Comparison of ENCODE assay signal across 33 cellular contexts in genomic region chr1:30541721-30542485, GRCh38.
"Had no signal": no experiment of that assay in that cellular context is flagged by ENCODE, and none has a peak within 500 bp of the region (broad histone marks: within the 10 kb centered on the region; RNA-seq: fewer than 3 reads in every experiment).

No MANE protein-coding gene starts in this region.

- H3K36me3 ChIP-seq: ascending aorta, breast epithelium, cardiac muscle cell, colonic mucosa, WERI-Rb-1 had no signal

- H3K9me3 ChIP-seq: ascending aorta, breast epithelium, colonic mucosa had no signal

- H3K27ac ChIP-seq: ascending aorta, breast epithelium, cardiac muscle cell, colonic mucosa, dorsolateral prefrontal cortex, WERI-Rb-1 had no signal

- H3K27ac Mint-ChIP-seq: activated B cell treated with CpG ODN at 0.5 μM for 24 hours; activated CD4-positive, alpha-beta memory T cell treated with anti-CD3 and anti-CD28 coated beads, Interleukin-2, amount 10 ng/mL, durations not matched to agents 7 days and 5 days; activated CD4-positive, alpha-beta T cell treated with anti-CD3 and anti-CD28 coated beads, Interleukin-2, amount 10 ng/mL, durations not matched to agents 7 days and 5 days; activated naive CD4-positive, alpha-beta T cell treated with anti-CD3 and anti-CD28 coated beads, Interleukin-2, amount 10 ng/mL, durations not matched to agents 7 days and 5 days; activated naive CD8-positive, alpha-beta T cell treated with anti-CD3 and anti-CD28 coated beads, Interleukin-2, amount 10 ng/mL, durations not matched to agents 7 days and 5 days; activated T-helper 1 cell treated with anti-CD3 and anti-CD28 coated beads, Interleukin-12 subunit alpha, Interleukin-12 subunit beta, Interleukin-2, Interleukin-4 antibody, amounts not matched to agents 30 ng/mL and 10 ng/mL and 1 ng/mL, durations not matched to agents 14 hours and 24 hours and 36 hours; activated T-helper 2 cell treated with anti-CD3 and anti-CD28 coated beads, Interferon-gamma antibody, Interleukin-2, Interleukin-4, amounts not matched to agents 10 μg/mL and 5 μg/mL and 100 μg/mL, durations not matched to agents 14 hours and 24 hours and 36 hours; endodermal cell; T-helper 17 cell; T-helper 2 cell treated with Interferon-gamma antibody and Interleukin-4, amounts not matched to agents 5 μg/mL and 100 μg/mL, for 36 hours had no signal

- H3K9me3 Mint-ChIP-seq: activated B cell treated with CpG ODN at 0.5 μM for 24 hours; activated CD4-positive, alpha-beta memory T cell treated with anti-CD3 and anti-CD28 coated beads, Interleukin-2, amount 10 ng/mL, durations not matched to agents 7 days and 5 days; activated CD4-positive, alpha-beta T cell treated with anti-CD3 and anti-CD28 coated beads, Interleukin-2, amount 10 ng/mL, durations not matched to agents 7 days and 5 days; activated naive CD4-positive, alpha-beta T cell treated with anti-CD3 and anti-CD28 coated beads, Interleukin-2, amount 10 ng/mL, durations not matched to agents 7 days and 5 days; activated naive CD4-positive, alpha-beta T cell treated with anti-CD3 and anti-CD28 coated beads, Interleukin-2, amount 50 U/mL, for 72 hours; activated naive CD8-positive, alpha-beta T cell treated with anti-CD3 and anti-CD28 coated beads, Interleukin-2, amount 10 ng/mL, durations not matched to agents 7 days and 5 days; activated T-cell treated with anti-CD3 and anti-CD28 coated beads, Interleukin-2, amount 50 U/mL, for 4 hours; activated T-helper 1 cell treated with anti-CD3 and anti-CD28 coated beads, Interleukin-12 subunit alpha, Interleukin-12 subunit beta, Interleukin-2, Interleukin-4 antibody, amounts not matched to agents 30 ng/mL and 10 ng/mL and 1 ng/mL, durations not matched to agents 14 hours and 24 hours and 36 hours; activated T-helper 2 cell treated with anti-CD3 and anti-CD28 coated beads, Interferon-gamma antibody, Interleukin-2, Interleukin-4, amounts not matched to agents 10 μg/mL and 5 μg/mL and 100 μg/mL, durations not matched to agents 14 hours and 24 hours and 36 hours; T-helper 2 cell treated with Interferon-gamma antibody and Interleukin-4, amounts not matched to agents 5 μg/mL and 100 μg/mL, for 36 hours had no signal

- H3K4me3 ChIP-seq: ascending aorta, breast epithelium, cardiac muscle cell, colonic mucosa, dorsolateral prefrontal cortex had no signal

- H3K27me3 ChIP-seq: ascending aorta, breast epithelium, cardiac muscle cell, colonic mucosa had no signal

- ATAC-seq: activated CD4-positive, CD25-positive, alpha-beta regulatory T cell treated with anti-CD3 and anti-CD28 coated beads, Interleukin-2, amount 50 U/mL, for 24 hours; activated naive CD4-positive, alpha-beta T cell treated with anti-CD3 and anti-CD28 coated beads, Interleukin-2, amount 50 U/mL, for 72 hours; activated T-cell treated with anti-CD3 and anti-CD28 coated beads, Interleukin-2, amount 50 U/mL, for 4 hours; esophagus mucosa; T-helper 17 cell had no signal

- H3K36me3 Mint-ChIP-seq: activated naive CD4-positive, alpha-beta T cell treated with anti-CD3 and anti-CD28 coated beads, Interleukin-2, amount 10 ng/mL, durations not matched to agents 7 days and 5 days; activated naive CD4-positive, alpha-beta T cell treated with anti-CD3 and anti-CD28 coated beads, Interleukin-2, amount 50 U/mL, for 72 hours; activated naive CD8-positive, alpha-beta T cell treated with anti-CD3 and anti-CD28 coated beads, Interleukin-2, amount 10 ng/mL, durations not matched to agents 7 days and 5 days; brain had no signal

- H3K4me3 Mint-ChIP-seq: activated B cell treated with CpG ODN at 0.5 μM for 24 hours; activated CD4-positive, alpha-beta memory T cell treated with anti-CD3 and anti-CD28 coated beads, Interleukin-2, amount 10 ng/mL, durations not matched to agents 7 days and 5 days; activated CD4-positive, alpha-beta T cell treated with anti-CD3 and anti-CD28 coated beads, Interleukin-2, amount 10 ng/mL, durations not matched to agents 7 days and 5 days; activated naive CD4-positive, alpha-beta T cell treated with anti-CD3 and anti-CD28 coated beads, Interleukin-2, amount 10 ng/mL, durations not matched to agents 7 days and 5 days; activated naive CD8-positive, alpha-beta T cell treated with anti-CD3 and anti-CD28 coated beads, Interleukin-2, amount 10 ng/mL, durations not matched to agents 7 days and 5 days; activated T-cell treated with anti-CD3 and anti-CD28 coated beads, Interleukin-2, amount 50 U/mL, for 4 hours; activated T-helper 1 cell treated with anti-CD3 and anti-CD28 coated beads, Interleukin-12 subunit alpha, Interleukin-12 subunit beta, Interleukin-2, Interleukin-4 antibody, amounts not matched to agents 30 ng/mL and 10 ng/mL and 1 ng/mL, durations not matched to agents 14 hours and 24 hours and 36 hours; brain; endodermal cell; T-helper 17 cell; T-helper 2 cell treated with Interferon-gamma antibody and Interleukin-4, amounts not matched to agents 5 μg/mL and 100 μg/mL, for 36 hours had no signal

- DNase-seq: activated B cell treated with CpG ODN at 0.5 μM for 24 hours; activated CD4-positive, alpha-beta memory T cell treated with anti-CD3 and anti-CD28 coated beads, Interleukin-2, amount 10 ng/mL, durations not matched to agents 7 days and 5 days; activated CD4-positive, alpha-beta T cell treated with anti-CD3 and anti-CD28 coated beads, Interleukin-2, amount 10 ng/mL, durations not matched to agents 7 days and 5 days; activated CD4-positive, alpha-beta T cell treated with anti-CD3 and anti-CD28 coated beads, Interleukin-2, amount 50 U/mL, for 4 hours; activated CD8-positive, alpha-beta memory T cell treated with anti-CD3 and anti-CD28 coated beads, Interleukin-2, amount 50 U/mL, for 48 hours; activated effector memory CD4-positive, alpha-beta T cell treated with anti-CD3 and anti-CD28 coated beads, Interleukin-2, amount 50 U/mL, for 16 hours; activated naive CD4-positive, alpha-beta T cell; activated naive CD4-positive, alpha-beta T cell treated with anti-CD3 and anti-CD28 coated beads, Interleukin-2, amount 10 ng/mL, durations not matched to agents 7 days and 5 days; activated naive CD8-positive, alpha-beta T cell treated with anti-CD3 and anti-CD28 coated beads, Interleukin-2, amount 10 ng/mL, durations not matched to agents 7 days and 5 days; activated T-cell treated with anti-CD3 and anti-CD28 coated beads for 4 hours; activated T-cell treated with anti-CD3 and anti-CD28 coated beads, Interleukin-2, amount 50 U/mL, for 4 hours; central memory CD4-positive, alpha-beta T cell; cerebellar nuclear complex; colonic mucosa; dorsolateral prefrontal cortex; effector memory CD4-positive, alpha-beta T cell; endodermal cell; foreskin fibroblast; head of caudate nucleus; T-helper 1 cell; T-helper 17 cell; T1000; WERI-Rb-1 had no signal

- H3K4me1 ChIP-seq: ascending aorta, breast epithelium, colonic mucosa had no signal

- H3K4me1 Mint-ChIP-seq: activated B cell treated with CpG ODN at 0.5 μM for 24 hours; activated CD4-positive, alpha-beta memory T cell treated with anti-CD3 and anti-CD28 coated beads, Interleukin-2, amount 10 ng/mL, durations not matched to agents 7 days and 5 days; activated CD4-positive, alpha-beta T cell treated with anti-CD3 and anti-CD28 coated beads, Interleukin-2, amount 10 ng/mL, durations not matched to agents 7 days and 5 days; activated naive CD4-positive, alpha-beta T cell treated with anti-CD3 and anti-CD28 coated beads, Interleukin-2, amount 10 ng/mL, durations not matched to agents 7 days and 5 days; activated naive CD8-positive, alpha-beta T cell treated with anti-CD3 and anti-CD28 coated beads, Interleukin-2, amount 10 ng/mL, durations not matched to agents 7 days and 5 days; endodermal cell had no signal
